ENCODE assay signal across 11 cellular contexts in the genomic region with DNA sequence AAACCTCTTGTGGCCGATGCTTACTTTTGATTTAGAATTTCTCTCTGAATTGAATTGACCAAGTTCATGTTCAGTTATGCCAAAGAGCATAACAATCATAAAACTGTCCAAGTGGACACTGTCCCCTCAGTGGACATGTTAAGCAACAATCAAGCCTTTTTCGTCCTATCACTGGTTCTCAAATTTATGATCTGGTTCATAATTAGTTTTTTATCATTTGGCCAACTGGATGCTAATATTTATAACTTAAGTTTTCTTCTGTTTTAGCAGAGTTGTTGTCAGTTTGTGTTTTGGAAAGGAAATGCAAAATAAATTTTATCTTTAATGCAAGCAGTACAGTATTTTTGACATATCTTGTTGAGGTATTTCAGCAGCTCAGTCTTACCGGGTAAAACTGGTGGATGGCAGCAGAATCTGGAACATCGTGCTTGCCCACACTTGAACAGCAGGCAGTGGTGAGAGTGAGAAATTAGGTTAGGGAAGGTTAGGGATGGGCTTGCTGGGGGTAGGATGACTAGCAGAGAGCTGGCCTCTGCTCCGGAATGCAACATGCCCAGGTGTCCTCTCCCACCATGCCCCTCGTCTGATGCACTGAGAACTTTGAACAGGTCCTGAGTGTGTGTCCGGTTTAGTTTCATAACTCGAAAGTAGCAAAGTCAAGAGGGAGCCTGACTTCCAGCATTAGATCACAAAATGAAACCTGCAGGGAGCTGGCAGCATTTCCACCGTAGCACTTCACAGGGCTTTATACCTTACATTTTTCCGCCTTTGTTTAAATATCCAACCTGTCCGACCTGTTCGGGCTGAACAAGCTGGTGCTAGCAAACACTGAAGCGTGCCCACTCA.
DNase-seq lines count a peak whose midpoint lies in the region; ATAC-seq and TF ChIP-seq lines count a peak whose summit lies in the region.
"Had no signal": no experiment of that assay in that cellular context is flagged by ENCODE, and none has a peak within 500 bp of the region (broad histone marks: within the 10 kb centered on the region; RNA-seq: fewer than 3 reads in every experiment).

No MANE protein-coding gene starts in this region.

- H2AFZ ChIP-seq in MM.1S (ENCODE audit: low read length): no peak overlapping the region

- peaks cover 34% of the 10 kb centered on the region for H3K4me1 Mint-ChIP-seq in activated T-cell treated with anti-CD3 and anti-CD28 coated beads, Interleukin-2, amount 50 U/mL, for 24 hours (ENCODE audit: low read depth)

- TF ChIP-seq POLR2A in breast epithelium (IDR thresholded peaks at IDR 0.05): no peak

- TF ChIP-seq CTCF in 22Rv1 (IDR thresholded peaks at IDR 0.05) (no peak), MM.1S (IDR thresholded peaks at IDR 0.05; ENCODE audit: low read length) (no peak), breast epithelium (IDR thresholded peaks at IDR 0.05) (no peak)

- ATAC-seq in GM19324 (IDR thresholded peaks at IDR 0.05; ENCODE audit: low FRiP score, unreplicated experiment): no peak

- peak overlapping the region; percentile 40 for H3K9ac ChIP-seq in MM.1S (ENCODE audit: low read length)

- H3K9me3 ChIP-seq in MM.1S (replicated peaks; ENCODE audit: insufficient read depth, low read length) (no peaks in the 10 kb centered on the region), breast epithelium (no peaks in the 10 kb centered on the region)
- H3K9me3 ChIP-seq: esophagus muscularis mucosa had no signal

- H3K4me1 ChIP-seq in MM.1S (ENCODE audit: low read length) (peaks cover 12% of the 10 kb centered on the region), breast epithelium (no peaks in the 10 kb centered on the region)

- peak; percentile 37 for DNase-seq in MM.1S
- DNase-seq in breast epithelium (ENCODE audit: low spot score in 2 of 2): peak; percentile 71 to 76
- DNase-seq in mucosa of gallbladder (ENCODE audit: low spot score): peak; percentile 62
- DNase-seq in activated T-cell treated with anti-CD3 and anti-CD28 coated beads, Interleukin-2, amount 50 U/mL, for 24 hours: no peak
- no peak for DNase-seq in activated gamma-delta T cell (lab: John Stamatoyannopoulos, UW)
- DNase-seq in stimulated activated CD4-positive, alpha-beta T cell treated with anti-CD3 and anti-CD28 coated beads, Interleukin-2, amount 100 ng/mL, for 24 hours: no peak
- DNase-seq: NCI-H187 treated with DMSO at 0.1 percent for 48 hours; stimulated activated naive B cell treated with anti-CD40 and anti-IgM and Interleukin-4, amounts not matched to agents 10 μg/mL and 1 μg/mL and 100 μg/mL, for 72 hours had no signal

- no peaks in the 10 kb centered on the region for H3K9me3 Mint-ChIP-seq in activated T-cell treated with anti-CD3 and anti-CD28 coated beads, Interleukin-2, amount 50 U/mL, for 24 hours
- H3K9me3 Mint-ChIP-seq: stimulated activated naive B cell treated with anti-CD40 and anti-IgM and Interleukin-4, amounts not matched to agents 10 μg/mL and 1 μg/mL and 100 μg/mL, for 72 hours had no signal

- H3K9me2 ChIP-seq in MM.1S (replicated peaks; ENCODE audit: insufficient read depth, low read length): no peaks in the 10 kb centered on the region

- H3K4me3 ChIP-seq in MM.1S (ENCODE audit: low read length) (peak overlapping the region; percentile 35; the same call in 1 of the 2 replicates), breast epithelium (peak overlapping the region in 2 of 3 donors; percentile 35 to 53)
- H3K4me3 ChIP-seq: esophagus muscularis mucosa had no signal

- no peak overlapping the region for H3K27ac Mint-ChIP-seq in activated T-cell treated with anti-CD3 and anti-CD28 coated beads, Interleukin-2, amount 50 U/mL, for 24 hours

- H3K27me3 ChIP-seq in MM.1S (replicated peaks; ENCODE audit: insufficient read depth, low read length): no peaks in the 10 kb centered on the region
- no peaks in the 10 kb centered on the region for H3K27me3 ChIP-seq in breast epithelium
- H3K27me3 ChIP-seq: esophagus muscularis mucosa had no signal

- no peaks in the 10 kb centered on the region for H3K27me3 Mint-ChIP-seq in activated T-cell treated with anti-CD3 and anti-CD28 coated beads, Interleukin-2, amount 50 U/mL, for 24 hours
- H3K27me3 Mint-ChIP-seq: stimulated activated naive B cell treated with anti-CD40 and anti-IgM and Interleukin-4, amounts not matched to agents 10 μg/mL and 1 μg/mL and 100 μg/mL, for 72 hours had no signal

- intact Hi-C loops in breast epithelium (cut with DNase I; ENCODE audit: low total_unique reads): no loop called here

- H3K79me2 ChIP-seq in MM.1S (ENCODE audit: low read length): peaks cover 3% of the 10 kb centered on the region; the same call in 1 of the 2 replicates

- peak overlapping the region; percentile 42 for H3K4me2 ChIP-seq in MM.1S (ENCODE audit: low read depth, low read length)

- H4K20me1 ChIP-seq in MM.1S (ENCODE audit: insufficient read depth, low read length): no peaks in the 10 kb centered on the region

- peaks cover 77% of the 10 kb centered on the region for H3K36me3 Mint-ChIP-seq in activated T-cell treated with anti-CD3 and anti-CD28 coated beads, Interleukin-2, amount 50 U/mL, for 24 hours (ENCODE audit: low read depth)

- H3K27ac ChIP-seq in 22Rv1 (peak overlapping the region; percentile 62), MM.1S (ENCODE audit: low read length) (peak overlapping the region; percentile 73), breast epithelium (peak overlapping the region; percentile 79)

- no peaks in the 10 kb centered on the region; the same call in 1 of the 2 replicates for H3F3A ChIP-seq in MM.1S (ENCODE audit: insufficient read depth, low read length)

- no peaks in the 10 kb centered on the region for H3K36me3 ChIP-seq in MM.1S (replicated peaks; ENCODE audit: insufficient read depth, low read length)
- H3K36me3 ChIP-seq in breast epithelium: no peaks in the 10 kb centered on the region

- H3K4me3 Mint-ChIP-seq in activated T-cell treated with anti-CD3 and anti-CD28 coated beads, Interleukin-2, amount 50 U/mL, for 24 hours: no peak overlapping the region

Comparison
In these comparisons a context has a peak if more than half of its experiments do, and no peak if none do; other contexts are left out.
1. DNase-seq: peak in MM.1S (single experiment), breast epithelium (2 of 2) and mucosa of gallbladder (single experiment); none in activated T-cell treated with anti-CD3 and anti-CD28 coated beads, Interleukin-2, amount 50 U/mL, for 24 hours (single experiment), activated gamma-delta T cell (single experiment) and stimulated activated CD4-positive, alpha-beta T cell treated with anti-CD3 and anti-CD28 coated beads, Interleukin-2, amount 100 ng/mL, for 24 hours (0 of 2).
2. Peak in every context shown above with its lines, with median percentiles within 50 percentile points of each other: H3K27ac ChIP-seq.